8 cellular contexts compared by ENCODE assay signal in the genomic region with DNA sequence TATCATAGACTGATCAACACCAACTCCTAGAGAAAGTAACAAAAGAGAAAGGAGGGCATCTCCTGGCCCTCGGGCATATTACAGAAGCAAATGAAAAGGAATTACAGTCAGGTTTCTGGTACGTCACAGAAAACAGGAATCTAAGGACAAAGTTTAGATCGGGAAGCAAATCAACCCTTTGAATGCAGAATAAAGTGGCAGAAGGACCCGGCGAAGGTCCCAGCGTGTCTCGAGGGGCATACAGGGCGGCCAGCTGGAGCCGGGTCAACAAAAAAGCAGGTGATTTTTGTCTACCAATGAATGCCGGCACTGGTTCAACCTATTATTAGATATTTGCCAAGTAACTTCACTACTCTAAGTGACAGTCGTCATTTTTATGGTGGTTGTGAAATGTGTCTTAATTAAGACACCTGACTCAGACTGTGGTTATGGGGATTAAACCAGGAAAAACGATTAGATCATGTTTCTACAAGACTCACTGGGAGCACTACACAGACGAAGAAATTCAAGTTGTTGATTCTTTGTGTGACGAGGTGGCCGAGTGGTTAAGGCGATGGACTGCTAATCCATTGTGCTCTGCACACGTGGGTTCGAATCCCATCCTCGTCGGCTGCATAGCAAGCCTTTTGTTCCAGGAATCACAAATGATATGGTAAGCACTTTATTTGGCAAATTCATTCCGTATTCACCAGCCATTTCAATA. TPM values are rescaled to one million over a fixed set of nuclear protein-coding genes. Genes with fewer than 3 reads are reported as not detected.
DNase-seq lines count a peak whose midpoint lies in the region; ATAC-seq, FAIRE-seq and TF ChIP-seq lines count a peak whose summit lies in the region.

No MANE protein-coding gene starts in this region.

- peak overlapping the region; percentile 99 for H3K4me2 ChIP-seq in GM12878 (ENCODE audit: control insufficient read depth, insufficient read depth)

- H3K4me1 ChIP-seq in Panc1 (ENCODE audit: control insufficient read depth, insufficient read depth, low read length): peaks cover 8% of the 10 kb centered on the region
- peaks cover 16% of the 10 kb centered on the region for H3K4me1 ChIP-seq in GM12878 (ENCODE audit: control insufficient read depth, insufficient read depth, low read length)

- H3K9ac ChIP-seq in GM12878 (ENCODE audit: control insufficient read depth, insufficient read depth, low read length): peak overlapping the region; percentile 71

- intact Hi-C loops in Panc1 (cut with micrococcal nuclease; ENCODE audit: unreplicated experiment): loop anchor here (5.0 kb wide), 2 partner anchors 70 to 310 kb away; a partner anchor contains a TSS
- intact Hi-C loops in GM12878 (cut with micrococcal nuclease; ENCODE audit: unreplicated experiment): loop anchor here (2.0 to 10.0 kb wide), 4 partner anchors 70 to 732 kb away; a partner anchor contains a TSS

- H3K9me3 ChIP-seq in Panc1 (ENCODE audit: control insufficient read depth, insufficient read depth, low read depth, low read length) (no peaks in the 10 kb centered on the region), GM12878 (replicated peaks; ENCODE audit: control insufficient read depth, insufficient read depth, low read length) (no peaks in the 10 kb centered on the region)

- peak; percentile 89 for DNase-seq in DMS 273 (lab: John Stamatoyannopoulos, UW; ENCODE audit: unreplicated experiment)
- peak; percentile 55 for DNase-seq in KG1 (lab: John Stamatoyannopoulos, UW)
- peak; percentile 97 for DNase-seq in Panc1 (ENCODE audit: low read depth, low spot score)
- DNase-seq in GM12878 (ENCODE audit: low read depth, low spot score): peak; percentile 77
- DNase-seq in kidney glomerular epithelial cell (lab: John Stamatoyannopoulos, UW): peak; percentile 83
- peak; percentile 41 to 63 for DNase-seq in stimulated activated CD8-positive, alpha-beta memory T cell treated with anti-CD3 and anti-CD28 coated beads, Interleukin-2, amount 100 ng/mL, for 48 hours (ENCODE audit: low read depth in 2 of 2)

- ATAC-seq in GM19467 (IDR thresholded peaks at IDR 0.05; ENCODE audit: unreplicated experiment): peak; percentile 42
- peak; percentile 93 for ATAC-seq in Panc1
- peak; percentile 84 for ATAC-seq in GM12878
- no peak for ATAC-seq in HG03097 (IDR thresholded peaks at IDR 0.05; ENCODE audit: low FRiP score, unreplicated experiment)

- POLR2A ChIA-PET in Panc1 (lab: Charles Lee): no interaction called here
- POLR2A ChIA-PET in GM12878 (lab: Charles Lee): interaction anchor here (1.3 to 1.7 kb wide), 2 partner anchors 40 to 57 kb away, joined by 3 read pairs; no protein-coding TSS in a partner anchor

- no peak for TF ChIP-seq POLR2A in GM12878 (IDR thresholded peaks at IDR 0.05; ENCODE audit: low read depth, low read length)

- no TSS peak for BruUV-seq in Panc1 (replicated peaks; lab: Mats Ljungman, UMichigan)
- no TSS peak for BruUV-seq in GM12878 (replicated peaks; lab: Mats Ljungman, UMichigan)

- H3K4me3 ChIP-seq in Panc1 (ENCODE audit: low read depth in 2 of 2, low read length in 2 of 2) (peak overlapping the region; percentile 65 to 80), GM12878 (peak overlapping the region; percentile 75)

- peak overlapping the region; percentile 95 for H2AFZ ChIP-seq in GM12878 (ENCODE audit: control insufficient read depth, low read depth, low read length)

- peak; percentile 54 for FAIRE-seq in GM12878 (lab: Jason Lieb, UNC)

- RAD21 ChIA-PET in GM12878 (lab: Charles Lee; ENCODE audit: unreplicated experiment): interaction anchor here (1.6 kb wide), 1 partner anchor 108 kb away, joined by 3 read pairs; no protein-coding TSS in a partner anchor

- no peaks in the 10 kb centered on the region for H4K20me1 ChIP-seq in GM12878 (ENCODE audit: control insufficient read depth, insufficient read depth)

- CTCF ChIA-PET in Panc1 (lab: Charles Lee) (no interaction called here), GM12878 (lab: Yijun Ruan, JAX) (no interaction called here)

- SMC1A ChIA-PET in GM12878 (lab: Charles Lee; ENCODE audit: uncharacterized antibody, unreplicated experiment): interaction anchor here (0.9 to 1.3 kb wide), 2 partner anchors 136 to 171 kb away, joined by 3 to 4 read pairs; no protein-coding TSS in a partner anchor

- TF ChIP-seq CTCF in Panc1 (IDR thresholded peaks at IDR 0.05) (peak; percentile 50), GM12878 (IDR thresholded peaks at IDR 0.05 in 2 of 3, conservative IDR thresholded peaks at IDR 0.05 in 1 of 3; ENCODE audit: control insufficient read depth in 2 of 3, extremely low read depth in 1 of 3, insufficient read depth in 1 of 3, low read depth in 3 of 3, low read length in 3 of 3) (peak in 2 of 3 experiments; percentile 38 to 41; a peak in 4 of 6 replicates)

- no peaks in the 10 kb centered on the region for H3K36me3 ChIP-seq in Panc1 (ENCODE audit: control insufficient read depth, insufficient read depth, low read length)
- H3K36me3 ChIP-seq in GM12878 (ENCODE audit: control insufficient read depth in 2 of 2, insufficient read depth in 2 of 2, low read length in 1 of 2): no peaks in the 10 kb centered on the region

- H3K27ac ChIP-seq in Panc1 (ENCODE audit: low read length): peak overlapping the region; percentile 77
- H3K27ac ChIP-seq in GM12878 (ENCODE audit: control insufficient read depth, insufficient read depth): peak overlapping the region; percentile 48

- no peaks in the 10 kb centered on the region for H3K79me2 ChIP-seq in GM12878 (ENCODE audit: control insufficient read depth, insufficient read depth, low read length)

- TF ChIP-seq EP300 in GM12878 (IDR thresholded peaks at IDR 0.05; ENCODE audit: borderline replicate concordance in 1 of 2, control insufficient read depth in 1 of 2, low read depth in 2 of 2, low read length in 2 of 2): no peak; a peak in 1 of 4 replicates

- in situ Hi-C loops in Panc1 (cut with HindIII; ENCODE audit: low pct_unique_long_range_greater_than_20kb, low sequenced_read_pairs) (no loop called here), GM12878 (cut with MboI) (no loop called here)

- H3K27me3 ChIP-seq in Panc1 (ENCODE audit: control insufficient read depth, insufficient read depth, low read length) (no peaks in the 10 kb centered on the region), GM12878 (replicated peaks in 1 of 2; ENCODE audit: control insufficient read depth in 2 of 2, insufficient read depth in 2 of 2, low read length in 1 of 2) (peaks cover 0 to 3% of the 10 kb centered on the region in 2 experiments; a peak in 2 of 4 replicates)

- WGBS in GM12878 (ENCODE audit: insufficient coverage, insufficient replicate concordance, low lambda C conversion rate, missing lambda C conversion rate): under 1% methylated on average over 21 of the region's 21 CpGs

- peak; percentile 62 for TF ChIP-seq RAD21 in GM12878 (IDR thresholded peaks at IDR 0.05; ENCODE audit: insufficient read depth, low read depth, low read length)

RNA-seq across cellular contexts. Expression of a gene that starts 12.4 kb away (rescaled TPM):
- total RNA-seq in Panc1 (2021; ENCODE audit: unreplicated experiment) (14.4 TPM), GM12878 (2014; rRNA removed) (17.8 and 20.9 TPM in 2 replicates), GM12878 (2014; rRNA removed; fragmentation: Illumina TruSeq; extraction: Trizol) (22.6 and 23.4 TPM in 2 replicates), GM12878 (2021) (16.6 and 17.0 TPM in 2 replicates)
- polyA plus RNA-seq in Panc1 (2012; ENCODE audit: insufficient read length): 8.0 TPM
- 57.9 and 64.7 TPM in 2 replicates for total RNA-seq in GM12878 (2013; cell fraction: nucleolus; rRNA removed)
- polyA plus RNA-seq in GM12878 (2011; ENCODE audit: low read depth): 8.5 TPM
- polyA plus RNA-seq in GM12878 (2011; rRNA removed) (28.7 and 29.2 TPM in 2 replicates), GM12878 (2014; fragmentation: Illumina TruSeq; extraction: Trizol) (22.8 and 25.3 TPM in 2 replicates), GM12878 (2014; fragmentation: Nextera tagmentation; extraction: Ambion mirVana) (10 to 100 TPM; 10.2 to 12.4 TPM), GM12878 (2014; rRNA removed) (16.9 and 22.5 TPM in 2 replicates), GM12878 (2016; fragmentation: Nextera tagmentation; extraction: Ambion mirVana) (10 to 100 TPM in 1 of 2 experiments, 1 to 10 TPM in 1; 8.1 to 10.4 TPM)
- polyA plus RNA-seq in GM12878 (2011; cell fraction: cytosol; rRNA removed): 16.7 and 18.9 TPM in 2 replicates
- polyA plus RNA-seq in GM12878 (2011; cell fraction: nucleus; rRNA removed): 26.2 and 30.2 TPM in 2 replicates
- 7.0 and 9.1 TPM in 2 replicates for polyA plus RNA-seq in GM12878 (2012)
- 28.9 and 32.7 TPM in 2 replicates for polyA minus RNA-seq in GM12878 (2011; rRNA and poly(A)+ RNA removed)
- 3.6 and 3.9 TPM in 2 replicates for polyA minus RNA-seq in GM12878 (2011; cell fraction: cytosol; rRNA and poly(A)+ RNA removed)
- 27.8 and 40.8 TPM in 2 replicates for polyA minus RNA-seq in GM12878 (2011; cell fraction: nucleus; rRNA and poly(A)+ RNA removed)

RNA-seq across cellular contexts. Expression of a gene that starts 39.4 kb away (rescaled TPM):
- 4.4 TPM for total RNA-seq in Panc1 (2021; ENCODE audit: unreplicated experiment)
- 2.6 TPM for polyA plus RNA-seq in Panc1 (2012; ENCODE audit: insufficient read length)
- 7.5 and 8.4 TPM in 2 replicates for total RNA-seq in GM12878 (2013; cell fraction: nucleolus; rRNA removed)
- total RNA-seq in GM12878 (2014; rRNA removed): 4.4 and 5.8 TPM in 2 replicates
- 5.8 and 6.1 TPM in 2 replicates for total RNA-seq in GM12878 (2014; rRNA removed; fragmentation: Illumina TruSeq; extraction: Trizol)
- 5.8 and 6.4 TPM in 2 replicates for total RNA-seq in GM12878 (2021)
- polyA plus RNA-seq in GM12878 (2011; ENCODE audit: low read depth): 2.7 TPM
- 5.5 and 7.0 TPM in 2 replicates for polyA plus RNA-seq in GM12878 (2011; rRNA removed)
- 3.2 and 3.9 TPM in 2 replicates for polyA plus RNA-seq in GM12878 (2011; cell fraction: cytosol; rRNA removed)
- 4.3 and 4.9 TPM in 2 replicates for polyA plus RNA-seq in GM12878 (2011; cell fraction: nucleus; rRNA removed)
- 3.3 and 5.0 TPM in 2 replicates for polyA plus RNA-seq in GM12878 (2012)
- 6.5 and 7.4 TPM in 2 replicates for polyA plus RNA-seq in GM12878 (2014; fragmentation: Illumina TruSeq; extraction: Trizol)
- 1 to 10 TPM; 3.0 to 3.3 TPM for polyA plus RNA-seq in GM12878 (2014; fragmentation: Nextera tagmentation; extraction: Ambion mirVana)
- polyA plus RNA-seq in GM12878 (2014; rRNA removed): 4.3 and 4.8 TPM in 2 replicates
- polyA plus RNA-seq in GM12878 (2016; fragmentation: Nextera tagmentation; extraction: Ambion mirVana): 1 to 10 TPM; 4.9 to 5.1 TPM
- 6.5 and 7.1 TPM in 2 replicates for polyA minus RNA-seq in GM12878 (2011; rRNA and poly(A)+ RNA removed)
- polyA minus RNA-seq in GM12878 (2011; cell fraction: cytosol; rRNA and poly(A)+ RNA removed): 2.7 and 3.2 TPM in 2 replicates
- polyA minus RNA-seq in GM12878 (2011; cell fraction: nucleus; rRNA and poly(A)+ RNA removed): 3.7 and 4.2 TPM in 2 replicates

RNA-seq across cellular contexts. Expression of a gene that starts 46.4 kb away (rescaled TPM):
- total RNA-seq in Panc1 (2021; ENCODE audit: unreplicated experiment) (not detected), GM12878 (2014; rRNA removed) (0.16 and 0.17 TPM in 2 replicates), GM12878 (2014; rRNA removed; fragmentation: Illumina TruSeq; extraction: Trizol) (0.27 and 0.32 TPM in 2 replicates), GM12878 (2021) (0.11 and 0.18 TPM in 2 replicates)
- not detected for polyA plus RNA-seq in Panc1 (2012; ENCODE audit: insufficient read length)
- 0.29 TPM in 1 of 2 replicates, not detected in the other for total RNA-seq in GM12878 (2013; cell fraction: nucleolus; rRNA removed)
- not detected for polyA plus RNA-seq in GM12878 (2011; ENCODE audit: low read depth)
- polyA plus RNA-seq in GM12878 (2011; rRNA removed) (not detected in 2 replicates), GM12878 (2014; fragmentation: Illumina TruSeq; extraction: Trizol) (0.15 and 0.29 TPM in 2 replicates), GM12878 (2014; fragmentation: Nextera tagmentation; extraction: Ambion mirVana) (under 1 TPM; 0.10 to 0.22 TPM), GM12878 (2014; rRNA removed) (0.27 and 0.31 TPM in 2 replicates), GM12878 (2016; fragmentation: Nextera tagmentation; extraction: Ambion mirVana) (under 1 TPM; 0.19 to 0.48 TPM)
- polyA plus RNA-seq in GM12878 (2011; cell fraction: cytosol; rRNA removed): not detected in 2 replicates
- polyA plus RNA-seq in GM12878 (2011; cell fraction: nucleus; rRNA removed): 0.07 TPM in 1 of 2 replicates, not detected in the other
- polyA plus RNA-seq in GM12878 (2012): 0.09 and 0.21 TPM in 2 replicates
- not detected in 2 replicates for polyA minus RNA-seq in GM12878 (2011; rRNA and poly(A)+ RNA removed)
- not detected in 2 replicates for polyA minus RNA-seq in GM12878 (2011; cell fraction: cytosol; rRNA and poly(A)+ RNA removed)
- not detected in 2 replicates for polyA minus RNA-seq in GM12878 (2011; cell fraction: nucleus; rRNA and poly(A)+ RNA removed)

RNA-seq across cellular contexts. Expression of a gene that starts 54.3 kb away (rescaled TPM):
- total RNA-seq in Panc1 (2021; ENCODE audit: unreplicated experiment) (6.6 TPM), GM12878 (2014; rRNA removed) (4.5 and 8.7 TPM in 2 replicates), GM12878 (2014; rRNA removed; fragmentation: Illumina TruSeq; extraction: Trizol) (7.4 and 7.6 TPM in 2 replicates), GM12878 (2021) (5.4 and 7.4 TPM in 2 replicates)
- polyA plus RNA-seq in Panc1 (2012; ENCODE audit: insufficient read length): 5.9 TPM
- total RNA-seq in GM12878 (2013; cell fraction: nucleolus; rRNA removed): 36.7 and 38.1 TPM in 2 replicates
- polyA plus RNA-seq in GM12878 (2011; ENCODE audit: low read depth): 6.4 TPM
- polyA plus RNA-seq in GM12878 (2011; rRNA removed) (13.3 and 14.1 TPM in 2 replicates), GM12878 (2014; fragmentation: Illumina TruSeq; extraction: Trizol) (8.9 and 14.6 TPM in 2 replicates), GM12878 (2014; fragmentation: Nextera tagmentation; extraction: Ambion mirVana) (1 to 10 TPM; 4.6 to 5.4 TPM), GM12878 (2014; rRNA removed) (5.6 and 6.9 TPM in 2 replicates), GM12878 (2016; fragmentation: Nextera tagmentation; extraction: Ambion mirVana) (1 to 10 TPM; 5.9 to 6.0 TPM)
- polyA plus RNA-seq in GM12878 (2011; cell fraction: cytosol; rRNA removed): 6.2 and 8.1 TPM in 2 replicates
- 19.6 and 26.9 TPM in 2 replicates for polyA plus RNA-seq in GM12878 (2011; cell fraction: nucleus; rRNA removed)
- 6.0 and 7.3 TPM in 2 replicates for polyA plus RNA-seq in GM12878 (2012)
- 16.2 and 18.3 TPM in 2 replicates for polyA minus RNA-seq in GM12878 (2011; rRNA and poly(A)+ RNA removed)
- 1.7 and 2.7 TPM in 2 replicates for polyA minus RNA-seq in GM12878 (2011; cell fraction: cytosol; rRNA and poly(A)+ RNA removed)
- polyA minus RNA-seq in GM12878 (2011; cell fraction: nucleus; rRNA and poly(A)+ RNA removed): 7.9 and 10.4 TPM in 2 replicates
